ENCODE assay signal across 18 cellular contexts in genomic region chr1:21164266-21164665, GRCh38. TPM values are rescaled to one million over a fixed set of nuclear protein-coding genes. Genes with fewer than 3 reads are reported as not detected.
DNase-seq lines count a peak whose midpoint lies in the region; ATAC-seq, FAIRE-seq and TF ChIP-seq lines count a peak whose summit lies in the region.
"Had no signal": no experiment of that assay in that cellular context is flagged by ENCODE, and none has a peak within 500 bp of the region (broad histone marks: within the 10 kb centered on the region; RNA-seq: fewer than 3 reads in every experiment).

No MANE protein-coding gene starts in this region.

- FAIRE-seq in K562 (lab: Jason Lieb, UNC), result peak; percentile 29
- FAIRE-seq: A204.1, D721Med, G401.6, GM12891, GM19239 had no signal

- TF ChIP-seq RAD21 in K562 (CRISPR knock-in tag; conservative IDR thresholded peaks at IDR 0.05 in 1 of 2, IDR thresholded peaks at IDR 0.05 in 1 of 2), result no peak

- TF ChIP-seq POLR2A in K562 (conservative IDR thresholded peaks at IDR 0.05), result no peak
- TF ChIP-seq POLR2A in vagina (IDR thresholded peaks at IDR 0.05), result no peak

- H3K4me3 ChIP-seq in K562 (no peak overlapping the region), trophoblast cell (ENCODE audit: low read depth, low read length) (peak overlapping the region; percentile 19), vagina (no peak overlapping the region)
- H3K4me3 ChIP-seq: GM23248, HAP-1 had no signal

- no peak overlapping the region for H4K12ac ChIP-seq in trophoblast cell (ENCODE audit: low read depth, low read length)

- no peak overlapping the region for H4K91ac ChIP-seq in trophoblast cell (ENCODE audit: low read depth, low read length)

- no peak overlapping the region for H3K14ac ChIP-seq in trophoblast cell (ENCODE audit: low read length)

- H3K79me1 ChIP-seq in trophoblast cell (ENCODE audit: low read length), result no peaks in the 10 kb centered on the region

- no peak overlapping the region for H3K23ac ChIP-seq in trophoblast cell (ENCODE audit: low read length)

- H3K9ac ChIP-seq in K562 (ENCODE audit: insufficient read depth in 1 of 2, low read depth in 2 of 2, low read length in 2 of 2) (peak overlapping the region in 1 of 2 experiments; percentile 55; a peak in 1 of 4 replicates), trophoblast cell (ENCODE audit: low read length) (no peak overlapping the region)
- H3K9ac ChIP-seq: GM23248 had no signal

- H3K27ac ChIP-seq in K562 (ENCODE audit: extremely low read depth, low read depth, low read length) (no peak overlapping the region), trophoblast cell (ENCODE audit: low read depth, low read length) (no peak overlapping the region), vagina (no peak overlapping the region)
- H3K27ac ChIP-seq: GM23248 had no signal

- no peaks in the 10 kb centered on the region for H3K27me3 Mint-ChIP-seq in type B pancreatic cell
- H3K27me3 Mint-ChIP-seq: CD4-positive, alpha-beta T cell had no signal

- CTCF ChIA-PET in K562 (lab: Yijun Ruan, JAX; ENCODE audit: low intra/inter-chr PET ratio), result no interaction called here

- H3K4me1 ChIP-seq in K562 (replicated peaks in 1 of 2; ENCODE audit: control insufficient read depth in 2 of 2, insufficient read depth in 2 of 2, low read length in 2 of 2) (peaks cover 0 to 4% of the 10 kb centered on the region in 2 experiments; a peak in 2 of 5 replicates), trophoblast cell (ENCODE audit: control insufficient read depth in 1 of 2, insufficient read depth in 2 of 2, low read length in 2 of 2) (no peaks in the 10 kb centered on the region), vagina (no peaks in the 10 kb centered on the region)
- H3K4me1 ChIP-seq: BE2C, Caco-2, HAP-1 had no signal

- peak overlapping the region; percentile 26 for H3K27ac Mint-ChIP-seq in stimulated activated effector memory CD8-positive, alpha-beta T cell treated with anti-CD3 and anti-CD28 coated beads, Interleukin-12 subunit alpha, Interleukin-12 subunit beta, amount 100 ng/mL, for 72 hours
- H3K27ac Mint-ChIP-seq in type B pancreatic cell, result no peak overlapping the region
- H3K27ac Mint-ChIP-seq: CD4-positive, alpha-beta T cell had no signal

- H3K4me2 ChIP-seq in K562 (ENCODE audit: insufficient read depth, low read length), result no peak overlapping the region
- no peak overlapping the region for H3K4me2 ChIP-seq in trophoblast cell (ENCODE audit: low read length)

- no peak overlapping the region for H2AK5ac ChIP-seq in trophoblast cell (ENCODE audit: low read length)

- intact Hi-C loops in K562 (cut with micrococcal nuclease), result no loop called here
- intact Hi-C loops in vagina (cut with DNase I), result no loop called here

- no peak overlapping the region for H2AFZ ChIP-seq in K562 (ENCODE audit: low read depth, low read length)
- no peak overlapping the region for H2AFZ ChIP-seq in trophoblast cell (ENCODE audit: insufficient read depth, low read length, poor library complexity)
- H2AFZ ChIP-seq: GM23248 had no signal

- no peaks in the 10 kb centered on the region for H3K27me3 ChIP-seq in K562 (ENCODE audit: control insufficient read depth in 2 of 2, insufficient read depth in 2 of 2, low read length in 2 of 2)
- no peaks in the 10 kb centered on the region for H3K27me3 ChIP-seq in trophoblast cell (ENCODE audit: insufficient read depth, low read length)
- no peaks in the 10 kb centered on the region for H3K27me3 ChIP-seq in vagina
- H3K27me3 ChIP-seq: BE2C had no signal

- H2BK5ac ChIP-seq in trophoblast cell (ENCODE audit: low read depth, low read length, poor library complexity), result no peak overlapping the region

- 73% methylated on average over 8 of the region's 8 CpGs for WGBS in K562 (ENCODE audit: insufficient coverage, low coverage, missing lambda C conversion rate)
- no CpG with 5 or more reads among the region's 8 CpGs for WGBS in trophoblast cell (ENCODE audit: extremely low coverage, insufficient coverage, insufficient read length)

- ATAC-seq in K562, result no peak
- no peak for ATAC-seq in stimulated activated effector memory CD8-positive, alpha-beta T cell treated with anti-CD3 and anti-CD28 coated beads, Interleukin-12 subunit alpha, Interleukin-12 subunit beta, amount 100 ng/mL, for 72 hours

- no peak overlapping the region for H4K8ac ChIP-seq in trophoblast cell (ENCODE audit: low read depth, low read length)

- peaks cover 24% of the 10 kb centered on the region for H3K4me1 Mint-ChIP-seq in stimulated activated effector memory CD8-positive, alpha-beta T cell treated with anti-CD3 and anti-CD28 coated beads, Interleukin-12 subunit alpha, Interleukin-12 subunit beta, amount 100 ng/mL, for 72 hours
- peaks cover 4% of the 10 kb centered on the region for H3K4me1 Mint-ChIP-seq in type B pancreatic cell (ENCODE audit: unreplicated experiment)

- H3K9me3 Mint-ChIP-seq in stimulated activated effector memory CD8-positive, alpha-beta T cell treated with anti-CD3 and anti-CD28 coated beads, Interleukin-12 subunit alpha, Interleukin-12 subunit beta, amount 100 ng/mL, for 72 hours, result no peaks in the 10 kb centered on the region
- H3K9me3 Mint-ChIP-seq in type B pancreatic cell, result peaks cover 10% of the 10 kb centered on the region
- H3K9me3 Mint-ChIP-seq: CD4-positive, alpha-beta T cell had no signal

- BruUV-seq in K562 (replicated peaks; lab: Mats Ljungman, UMichigan), result no TSS peak

- H3K9me1 ChIP-seq in K562 (ENCODE audit: control insufficient read depth, insufficient read depth, low read length), result no peaks in the 10 kb centered on the region

- H3K36me3 ChIP-seq in K562 (ENCODE audit: control insufficient read depth, insufficient read depth, low read length) (peaks cover 13% of the 10 kb centered on the region; the same call in 2 of the 3 replicates), trophoblast cell (ENCODE audit: control insufficient read depth in 1 of 2, insufficient read depth in 2 of 2, low read length in 2 of 2) (peaks cover 19 to 35% of the 10 kb centered on the region in 2 experiments), vagina (peaks cover 0 to 6% of the 10 kb centered on the region in 2 donors)
- H3K36me3 ChIP-seq: BE2C had no signal

- H3K4ac ChIP-seq in trophoblast cell (ENCODE audit: low read depth, low read length), result no peak overlapping the region

- TF ChIP-seq EP300 in K562 (IDR thresholded peaks at IDR 0.05; ENCODE audit: low read length), result no peak

- no peak overlapping the region for H3K4me3 Mint-ChIP-seq in stimulated activated effector memory CD8-positive, alpha-beta T cell treated with anti-CD3 and anti-CD28 coated beads, Interleukin-12 subunit alpha, Interleukin-12 subunit beta, amount 100 ng/mL, for 72 hours
- no peak overlapping the region for H3K4me3 Mint-ChIP-seq in type B pancreatic cell
- H3K4me3 Mint-ChIP-seq: CD4-positive, alpha-beta T cell had no signal

- no peak overlapping the region for H2BK120ac ChIP-seq in trophoblast cell (ENCODE audit: insufficient read depth, low read length, poor library complexity)

- peaks cover 39% of the 10 kb centered on the region for H3K79me2 ChIP-seq in K562 (ENCODE audit: control insufficient read depth, insufficient read depth, low read length)
- H3K79me2 ChIP-seq in trophoblast cell (ENCODE audit: control insufficient read depth, insufficient read depth, low read length, poor library complexity), result no peaks in the 10 kb centered on the region

- POLR2A ChIA-PET in K562 (lab: Yijun Ruan, JAX), result interaction anchor here (1.7 kb wide), 1 partner anchor 10 kb away, joined by 5 read pairs; no protein-coding TSS in a partner anchor

- H3K9me3 ChIP-seq in K562 (replicated peaks; ENCODE audit: control insufficient read depth, insufficient read depth, low read depth, low read length), result no peaks in the 10 kb centered on the region
- H3K9me3 ChIP-seq in trophoblast cell (ENCODE audit: insufficient read depth, low read depth, low read length), result peaks cover 2% of the 10 kb centered on the region
- H3K9me3 ChIP-seq in vagina, result no peaks in the 10 kb centered on the region
- H3K9me3 ChIP-seq: BE2C, Caco-2, HAP-1 had no signal

- no peak overlapping the region for H2BK12ac ChIP-seq in trophoblast cell (ENCODE audit: low read length)

- in situ Hi-C loops in K562 (cut with MboI), result no loop called here

- H4K20me1 ChIP-seq in K562 (replicated peaks; ENCODE audit: control insufficient read depth, insufficient read depth, low read length), result no peaks in the 10 kb centered on the region

- DNase-seq in K562 (ENCODE audit: extremely low read depth in 1 of 4, low spot score in 3 of 4), result no peak
- no peak for DNase-seq in trophoblast cell
- no peak for DNase-seq in stimulated activated effector memory CD8-positive, alpha-beta T cell treated with anti-CD3 and anti-CD28 coated beads, Interleukin-12 subunit alpha, Interleukin-12 subunit beta, amount 100 ng/mL, for 72 hours (ENCODE audit: low spot score in 2 of 2)
- DNase-seq in NCI-H2171 (lab: John Stamatoyannopoulos, UW), result no peak
- DNase-seq in vagina (ENCODE audit: extremely low spot score in 2 of 2), result no peak
- DNase-seq in type B pancreatic cell (ENCODE audit: extremely low spot score, unreplicated experiment), result no peak
- DNase-seq: ACHN; BE2C; C1 segment of cervical spinal cord; Caco-2; CD4-positive, alpha-beta T cell; GM23248 had no signal

- no peak overlapping the region for H3K18ac ChIP-seq in trophoblast cell (ENCODE audit: low read length)

- H3K36me3 Mint-ChIP-seq in stimulated activated effector memory CD8-positive, alpha-beta T cell treated with anti-CD3 and anti-CD28 coated beads, Interleukin-12 subunit alpha, Interleukin-12 subunit beta, amount 100 ng/mL, for 72 hours, result peaks cover 69% of the 10 kb centered on the region
- peaks cover 37% of the 10 kb centered on the region for H3K36me3 Mint-ChIP-seq in type B pancreatic cell

- TF ChIP-seq CTCF in K562 (IDR thresholded peaks at IDR 0.05 in 2 of 3, conservative IDR thresholded peaks at IDR 0.05 in 1 of 3; ENCODE audit: insufficient read depth in 2 of 3, low read depth in 1 of 3, low read length in 3 of 3) (no peak), vagina (IDR thresholded peaks at IDR 0.05) (no peak), type B pancreatic cell (conservative IDR thresholded peaks at IDR 0.05) (no peak)

RNA-seq across cellular contexts. Expression of gene EIF4G3, which starts 12.4 kb away (rescaled TPM):
- total RNA-seq in K562 (2011; cell fraction: chromatin; rRNA removed; ENCODE audit: low replicate concordance), result 99.6 and 192 TPM in 2 replicates
- 45.0 and 54.6 TPM in 2 replicates for total RNA-seq in K562 (2011; cell fraction: nucleolus; rRNA removed)
- 105 and 159 TPM in 2 replicates for total RNA-seq in K562 (2011; cell fraction: nucleoplasm; rRNA removed)
- total RNA-seq in K562 (2014; rRNA removed) (19.0 and 19.7 TPM in 2 replicates), K562 (2014; rRNA removed; fragmentation: Illumina TruSeq; extraction: Trizol) (31.2 and 32.8 TPM in 2 replicates), K562 (2015; rRNA removed; fragmentation: Illumina TruSeq; extraction: Trizol) (29.7 and 33.1 TPM in 2 replicates), K562 (2021) (35.9 and 38.7 TPM in 2 replicates), vagina (39.3 TPM), type B pancreatic cell (ENCODE audit: low replicate concordance) (54.9 and 71.5 TPM in 2 replicates)
- polyA plus RNA-seq in K562 (2011; rRNA removed) (32.1 and 39.1 TPM in 2 replicates), K562 (2014; fragmentation: Illumina TruSeq; extraction: Trizol) (34.5 and 40.5 TPM in 2 replicates), K562 (2014; fragmentation: Nextera tagmentation; extraction: Ambion mirVana) (10 to 100 TPM in 1 of 2 experiments, 1 to 10 TPM in 1; 6.7 to 10.1 TPM), K562 (2014; rRNA removed) (36.3 and 38.0 TPM in 2 replicates)
- 31.9 and 38.3 TPM in 2 replicates for polyA plus RNA-seq in K562 (2011; cell fraction: cytosol; rRNA removed)
- 64.3 and 72.5 TPM in 2 replicates for polyA plus RNA-seq in K562 (2011; cell fraction: nucleus; rRNA removed)
- polyA plus RNA-seq in K562 (2012), result 25.9 and 36.4 TPM in 2 replicates
- 39.2 and 45.5 TPM in 2 replicates for polyA minus RNA-seq in K562 (2011; rRNA and poly(A)+ RNA removed)
- polyA minus RNA-seq in K562 (2011; cell fraction: cytosol; rRNA and poly(A)+ RNA removed), result 17.7 and 22.1 TPM in 2 replicates
- 27.6 and 40.3 TPM in 2 replicates for polyA minus RNA-seq in K562 (2011; cell fraction: nucleus; rRNA and poly(A)+ RNA removed)
- 48.9 and 51.5 TPM in 2 replicates for polyA plus RNA-seq in trophoblast cell (2013)
